Comparison of ENCODE assay signal across 25 cellular contexts in genomic region chrX:925652-926061, GRCh38.
"Had no signal": no experiment of that assay in that cellular context is flagged by ENCODE, and none has a peak within 500 bp of the region (broad histone marks: within the 10 kb centered on the region; RNA-seq: fewer than 3 reads in every experiment).

No MANE protein-coding gene starts in this region.

- H3K27ac Mint-ChIP-seq: activated B cell treated with CpG ODN at 0.5 μM for 24 hours; activated CD8-positive, alpha-beta T cell treated with anti-CD3 and anti-CD28 coated beads, Interleukin-2, amount 10 ng/mL, durations not matched to agents 7 days and 5 days; activated naive CD4-positive, alpha-beta T cell treated with anti-CD3 and anti-CD28 coated beads, Interleukin-2, amount 50 U/mL, for 72 hours; activated naive CD8-positive, alpha-beta T cell treated with anti-CD3 and anti-CD28 coated beads, Interleukin-2, amount 50 U/mL, for 24 hours; activated T-cell treated with anti-CD3 and anti-CD28 coated beads, Interleukin-2, amount 50 U/mL, for 72 hours; T-cell had no signal

- DNase-seq: activated B cell treated with CpG ODN at 0.5 μM for 24 hours; activated CD4-positive, alpha-beta T cell treated with anti-CD3 and anti-CD28 coated beads, Interleukin-2, amount 50 U/mL, for 4 hours; activated CD8-positive, alpha-beta T cell treated with anti-CD3 and anti-CD28 coated beads, Interleukin-2, amount 10 ng/mL, durations not matched to agents 7 days and 5 days; activated naive CD4-positive, alpha-beta T cell treated with Interleukin-2 at 50 U/mL for 16 hours; activated naive CD8-positive, alpha-beta T cell treated with anti-CD3 and anti-CD28 coated beads, Interleukin-2, amount 50 U/mL, for 24 hours; activated T-cell treated with anti-CD3 and anti-CD28 coated beads, Interleukin-2, amount 50 U/mL, for 72 hours; amniotic stem cell; body of pancreas; central memory CD4-positive, alpha-beta T cell; Karpas-422; MM.1S; NCI-H1105 treated with DMSO at 0.1 percent for 48 hours; NCI-H1436 treated with DMSO at 0.1 percent for 48 hours; NCI-H187; NCI-H2081; NCI-H446; NCI-H524; PC-3; SHP77 treated with DMSO at 0.1 percent for 48 hours; T-cell; T-helper 2 cell; T1000 had no signal

- H3K27me3 Mint-ChIP-seq: activated B cell treated with CpG ODN at 0.5 μM for 24 hours, T-cell had no signal

- H3K36me3 Mint-ChIP-seq: activated naive CD4-positive, alpha-beta T cell treated with anti-CD3 and anti-CD28 coated beads, Interleukin-2, amount 50 U/mL, for 72 hours; T-cell had no signal

- ATAC-seq: activated CD8-positive, alpha-beta T cell treated with anti-CD3 and anti-CD28 coated beads, Interleukin-2, amount 10 ng/mL, durations not matched to agents 7 days and 5 days; activated naive CD8-positive, alpha-beta T cell treated with anti-CD3 and anti-CD28 coated beads, Interleukin-2, amount 50 U/mL, for 24 hours; activated T-cell treated with anti-CD3 and anti-CD28 coated beads, Interleukin-2, amount 50 U/mL, for 72 hours; body of pancreas; K562; PC-3; T-cell had no signal

- H3K9me3 Mint-ChIP-seq: activated naive CD4-positive, alpha-beta T cell treated with anti-CD3 and anti-CD28 coated beads, Interleukin-2, amount 50 U/mL, for 72 hours; activated naive CD8-positive, alpha-beta T cell treated with anti-CD3 and anti-CD28 coated beads, Interleukin-2, amount 50 U/mL, for 24 hours; activated T-cell treated with anti-CD3 and anti-CD28 coated beads, Interleukin-2, amount 50 U/mL, for 72 hours; T-cell had no signal

- H3K4me1 ChIP-seq: ascending aorta, body of pancreas had no signal

- H3K27ac ChIP-seq: ascending aorta, body of pancreas had no signal

- H3K4me3 Mint-ChIP-seq: activated B cell treated with CpG ODN at 0.5 μM for 24 hours; activated CD8-positive, alpha-beta T cell treated with anti-CD3 and anti-CD28 coated beads, Interleukin-2, amount 10 ng/mL, durations not matched to agents 7 days and 5 days; activated naive CD8-positive, alpha-beta T cell treated with anti-CD3 and anti-CD28 coated beads, Interleukin-2, amount 50 U/mL, for 24 hours; activated T-cell treated with anti-CD3 and anti-CD28 coated beads, Interleukin-2, amount 50 U/mL, for 72 hours; T-cell had no signal

- H3K36me3 ChIP-seq: ascending aorta had no signal

- H3K27me3 ChIP-seq: ascending aorta, body of pancreas had no signal

- H3K4me1 Mint-ChIP-seq: activated B cell treated with CpG ODN at 0.5 μM for 24 hours; activated naive CD8-positive, alpha-beta T cell treated with anti-CD3 and anti-CD28 coated beads, Interleukin-2, amount 50 U/mL, for 24 hours; T-cell had no signal

- H3K4me3 ChIP-seq: ascending aorta, body of pancreas, K562 had no signal
